In genomic region chr11:236774-237767, GRCh38 we compare ENCODE assay signal across 8 cellular contexts. TPM values are rescaled to one million over a fixed set of nuclear protein-coding genes. Genes with fewer than 3 reads are reported as not detected.
DNase-seq lines count a peak whose midpoint lies in the region; ATAC-seq and TF ChIP-seq lines count a peak whose summit lies in the region.

Gene PSMD13, plus strand, starts transcription at chr11:236976. Its CDS starts 74 bp downstream, at chr11:237050.

- peak within 1 kb of the TSS; percentile 87 for H3K4me2 ChIP-seq in mammary epithelial cell (ENCODE audit: insufficient read depth, low read depth, low read length)

- peak within 1 kb of the TSS; percentile 93 for H3K27ac ChIP-seq in mammary epithelial cell (ENCODE audit: insufficient read depth, low read depth, low read length)

- H3K9me3 ChIP-seq in mammary epithelial cell (replicated peaks; ENCODE audit: insufficient read depth, low read length): no peaks in the 10 kb centered on the region

- peaks cover 66% of the 10 kb centered on the region for H3K79me2 ChIP-seq in mammary epithelial cell (ENCODE audit: insufficient read depth, low read length)

- H2AFZ ChIP-seq in mammary epithelial cell (ENCODE audit: low read depth, low read length): peak within 1 kb of the TSS; percentile 90

- peak within 1 kb of the TSS; percentile 88 for H3K9ac ChIP-seq in mammary epithelial cell (ENCODE audit: insufficient read depth, low read length)

- H3K4me3 ChIP-seq in WI38 (ENCODE audit: low read depth, low read length): peak within 1 kb of the TSS; percentile 99
- peak within 1 kb of the TSS; percentile 87 to 98 (median 98) for H3K4me3 ChIP-seq in mammary epithelial cell (replicated peaks in 1 of 3; ENCODE audit: insufficient read depth in 1 of 3, low read depth in 2 of 3, low read length in 3 of 3)

- H3K36me3 ChIP-seq in mammary epithelial cell (ENCODE audit: insufficient read depth, low read length): peaks cover 3% of the 10 kb centered on the region

- WGBS in mammary epithelial cell (ENCODE audit: low coverage, missing lambda C conversion rate): 2% methylated on average over 35 of the region's 62 CpGs

- no peak for TF ChIP-seq CTCF in WI38 (IDR thresholded peaks at IDR 0.05; ENCODE audit: low read depth, low read length)
- TF ChIP-seq CTCF in mammary epithelial cell (conservative IDR thresholded peaks at IDR 0.05 in 1 of 2, IDR thresholded peaks at IDR 0.05 in 1 of 2; ENCODE audit: extremely low read depth in 1 of 2, insufficient read depth in 1 of 2, low read depth in 1 of 2, low read length in 2 of 2): no peak

- peaks cover 15% of the 10 kb centered on the region for H3K4me1 ChIP-seq in mammary epithelial cell (ENCODE audit: insufficient read depth, low read length)

- peak; percentile 73 for ATAC-seq in HG02970 (IDR thresholded peaks at IDR 0.05; ENCODE audit: low FRiP score, unreplicated experiment)

- CTCF ChIA-PET in mammary epithelial cell (lab: Charles Lee; ENCODE audit: low non-redundant PET): no interaction called here

- intact Hi-C loops in mammary epithelial cell (cut with micrococcal nuclease): loop anchor here (1.0 to 5.0 kb wide), 3 partner anchors 30 to 270 kb away; partner anchors contain the start of genes BET1L, RIC8A and RNH1

- dilution Hi-C loops in mammary epithelial cell (cut with HindIII; ENCODE audit: low sequenced_read_pairs): no loop called here

- BruUV-seq in mammary epithelial cell (replicated peaks; lab: Mats Ljungman, UMichigan): TSS peak; percentile 28

- no peaks in the 10 kb centered on the region for H4K20me1 ChIP-seq in mammary epithelial cell (ENCODE audit: insufficient read depth, low read length)

- peak; percentile 33 to 47 for DNase-seq in SHP77 (lab: John Stamatoyannopoulos, UW)
- no peak for DNase-seq in SHP77 treated with DMSO at 0.1 percent for 48 hours (lab: John Stamatoyannopoulos, UW)
- peak; percentile 68 for DNase-seq in NCI-H2107 (lab: John Stamatoyannopoulos, UW)
- DNase-seq in mammary epithelial cell: peak; percentile 73
- DNase-seq in iPS-NIHi7 (ENCODE audit: extremely low spot score): peak; percentile 94
- peak; percentile 62 for DNase-seq in smooth muscle cell of the brain vasculature (ENCODE audit: low read depth, low spot score)

- no peaks in the 10 kb centered on the region for H3K27me3 ChIP-seq in mammary epithelial cell (ENCODE audit: insufficient read depth, low read length)

- in situ Hi-C loops in mammary epithelial cell (cut with MboI; ENCODE audit: low sequenced_read_pairs in 2 of 2): loop anchor here in 1 of 2 donors (10.0 kb wide), 1 partner anchor 118 kb away; no protein-coding TSS in a partner anchor

RNA-seq across cellular contexts. Expression of gene PSMD13, which starts in this region (rescaled TPM):
- total RNA-seq in mammary epithelial cell: 100 to 1,000 TPM in 1 of 2 donors, 10 to 100 TPM in 1; 89.5 to 133 TPM
- 217 TPM for polyA plus RNA-seq in mammary epithelial cell
- 160 TPM for polyA minus RNA-seq in mammary epithelial cell
